ENCODE assay signal across 12 cellular contexts in genomic region chrX:72554448-72555140, GRCh38. TPM values are rescaled to one million over a fixed set of nuclear protein-coding genes. Genes with fewer than 3 reads are reported as not detected.
DNase-seq lines count a peak whose midpoint lies in the region; ATAC-seq and TF ChIP-seq lines count a peak whose summit lies in the region.
"Had no signal": no experiment of that assay in that cellular context is flagged by ENCODE, and none has a peak within 500 bp of the region (broad histone marks: within the 10 kb centered on the region; RNA-seq: fewer than 3 reads in every experiment).

No MANE protein-coding gene starts in this region.

- peaks cover 9% of the 10 kb centered on the region for H3K4me1 Mint-ChIP-seq in Caco-2 (ENCODE audit: low read depth, unreplicated experiment)

- no peak for ATAC-seq in HG02759 (IDR thresholded peaks at IDR 0.05; ENCODE audit: unreplicated experiment)

- DNase-seq in Caco-2 (peak; percentile 86 to 90), HT-29 (ENCODE audit: low spot score) (peak; percentile 76), RWPE1 (ENCODE audit: low spot score) (peak; percentile 30), amniotic stem cell (lab: John Stamatoyannopoulos, UW) (no peak), NCI-H345 treated with DMSO at 0.1 percent for 48 hours (lab: John Stamatoyannopoulos, UW; ENCODE audit: unreplicated experiment) (no peak), KG1 (lab: John Stamatoyannopoulos, UW) (no peak)
- DNase-seq: activated CD4-positive, alpha-beta T cell treated with anti-CD3 and anti-CD28 coated beads for 4 hours had no signal

- peak overlapping the region; percentile 92 for H3K27ac Mint-ChIP-seq in Caco-2 (ENCODE audit: unreplicated experiment)
- H3K27ac Mint-ChIP-seq: IgD-negative memory B cell had no signal

- POLR2A ChIA-PET in Caco-2 (lab: Charles Lee) (interaction anchor here (0.6 to 1.7 kb wide), 4 partner anchors 14 to 322 kb away, joined by 3 to 5 read pairs (median 4); partner anchors contain the start of genes ERCC6L and RPS4X), RWPE1 (lab: Yijun Ruan, JAX; ENCODE audit: low non-redundant PET) (no interaction called here)

- H3K27me3 Mint-ChIP-seq in Caco-2 (ENCODE audit: insufficient read depth, unreplicated experiment), result no peaks in the 10 kb centered on the region

- H3K4me3 ChIP-seq in Caco-2 (ENCODE audit: low read depth, low read length) (peak overlapping the region; percentile 28), iPS-20b (ENCODE audit: low read length) (peak overlapping the region; percentile 66)
- H3K4me3 ChIP-seq: Peyer's patch had no signal

- H3K9me3 Mint-ChIP-seq in Caco-2 (ENCODE audit: unreplicated experiment), result no peaks in the 10 kb centered on the region

- no TSS peak for BruUV-seq in Caco-2 (replicated peaks; lab: Mats Ljungman, UMichigan)

- peak overlapping the region; percentile 76; the same call in 1 of the 2 replicates for H3K9ac ChIP-seq in iPS-20b (ENCODE audit: low read depth, low read length)

- H3K36me3 ChIP-seq in Caco-2 (ENCODE audit: control insufficient read depth, insufficient read depth, low read length) (no peaks in the 10 kb centered on the region), iPS-20b (ENCODE audit: insufficient read depth, low read depth, low read length) (no peaks in the 10 kb centered on the region)
- H3K36me3 ChIP-seq: Peyer's patch had no signal

- intact Hi-C loops in Caco-2 (cut with micrococcal nuclease; ENCODE audit: unreplicated experiment), result loop anchor here (1.0 to 10.0 kb wide), 3 partner anchors 17 to 247 kb away; partner anchors contain the start of gene CITED1

- peaks cover 4% of the 10 kb centered on the region for H3K36me3 Mint-ChIP-seq in Caco-2 (ENCODE audit: insufficient read depth, unreplicated experiment)

- H3K9me3 ChIP-seq in Caco-2 (no peaks in the 10 kb centered on the region), iPS-20b (ENCODE audit: insufficient read depth, low read depth, low read length) (no peaks in the 10 kb centered on the region)
- H3K9me3 ChIP-seq: Peyer's patch had no signal

- TF ChIP-seq CTCF in Caco-2 (IDR thresholded peaks at IDR 0.05; ENCODE audit: insufficient read depth in 1 of 2, low read depth in 1 of 2, low read length in 1 of 2, severe bottlenecking in 1 of 2, unreplicated experiment in 1 of 2) (peak; percentile 46 to 48), RWPE1 (conservative IDR thresholded peaks at IDR 0.05; ENCODE audit: low read depth) (no peak)

- H3K27me3 ChIP-seq in Caco-2 (replicated peaks; ENCODE audit: control insufficient read depth, insufficient read depth, low read length) (no peaks in the 10 kb centered on the region), iPS-20b (ENCODE audit: insufficient read depth, low read length) (no peaks in the 10 kb centered on the region)
- H3K27me3 ChIP-seq: Peyer's patch had no signal

- CTCF ChIA-PET in Caco-2 (lab: Charles Lee), result interaction anchor here (0.5 to 1.5 kb wide), 4 partner anchors 14 to 314 kb away, joined by 3 to 9 read pairs (median 4); no protein-coding TSS in a partner anchor
- CTCF ChIA-PET in RWPE1 (lab: Yijun Ruan, JAX), result no interaction called here

- peak overlapping the region; percentile 79 for H3K4me3 Mint-ChIP-seq in Caco-2 (ENCODE audit: unreplicated experiment)
- H3K4me3 Mint-ChIP-seq: IgD-negative memory B cell had no signal

- H3K4me1 ChIP-seq in Caco-2 (0 out of 2 replicates have a peak, but pooled peaks cover 5% of the 10 kb centered on the region), iPS-20b (ENCODE audit: insufficient read depth, low read length) (peaks cover 8% of the 10 kb centered on the region; the same call in 1 of the 2 replicates)
- H3K4me1 ChIP-seq: Peyer's patch had no signal

- H3K27ac ChIP-seq in RWPE1 (peak overlapping the region; percentile 31; the same call in 1 of the 2 replicates), iPS-20b (ENCODE audit: low read length) (peak overlapping the region; percentile 83)
- H3K27ac ChIP-seq: C4-2B, Peyer's patch had no signal

RNA-seq across cellular contexts. Expression of gene HDAC8, which starts 18.0 kb away (rescaled TPM):
- total RNA-seq in Caco-2 (2022), result 26.2 and 26.6 TPM in 2 replicates
- total RNA-seq in HT-29 (2014; rRNA removed; shearing (Covaris generic)), result 19.7 and 20.8 TPM in 2 replicates

Comparison
In these comparisons a context has a peak if more than half of its experiments do, and no peak if none do; other contexts are left out.
1. DNase-seq: peak in Caco-2 (2 of 2), HT-29 (single experiment) and RWPE1 (single experiment); none in amniotic stem cell (single experiment), NCI-H345 treated with DMSO at 0.1 percent for 48 hours (single experiment) and KG1 (single experiment).